ENCODE assay signal across 1 cellular context in the genomic region with DNA sequence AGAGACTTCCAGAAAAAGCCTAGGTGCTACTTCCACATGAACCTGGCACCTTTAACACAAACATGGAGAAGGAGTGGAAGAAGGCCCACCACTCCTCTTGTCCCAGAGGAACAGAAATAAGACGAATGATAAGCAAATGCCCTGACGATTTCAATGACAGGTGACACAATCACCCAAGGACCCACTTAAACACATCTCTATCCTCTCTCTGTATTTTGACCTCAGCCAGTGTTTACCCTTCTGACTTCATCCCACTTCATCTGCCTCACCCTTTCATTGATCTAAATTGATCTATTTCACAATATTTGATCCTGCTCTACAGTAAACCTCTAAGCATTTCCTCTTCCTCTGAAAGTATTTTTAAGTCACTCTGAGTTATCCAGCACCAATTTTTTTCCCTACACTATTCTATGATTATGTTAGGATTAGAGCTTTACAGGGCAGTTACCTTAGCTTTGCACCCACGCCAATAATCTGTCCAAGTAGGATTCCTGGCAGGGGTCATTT.
A peak's percentile ranks its signal among the peaks of the same experiment; 100 is the strongest.
TF ChIP-seq lines count a peak whose summit lies in the region.

No MANE protein-coding gene starts in this region.

TF ChIP-seq in HepG2, 621 proteins besides CTCF, POLR2A, EP300 and RAD21 (continued from another document and continues in another):
- TF ChIP-seq, protein P1, sequence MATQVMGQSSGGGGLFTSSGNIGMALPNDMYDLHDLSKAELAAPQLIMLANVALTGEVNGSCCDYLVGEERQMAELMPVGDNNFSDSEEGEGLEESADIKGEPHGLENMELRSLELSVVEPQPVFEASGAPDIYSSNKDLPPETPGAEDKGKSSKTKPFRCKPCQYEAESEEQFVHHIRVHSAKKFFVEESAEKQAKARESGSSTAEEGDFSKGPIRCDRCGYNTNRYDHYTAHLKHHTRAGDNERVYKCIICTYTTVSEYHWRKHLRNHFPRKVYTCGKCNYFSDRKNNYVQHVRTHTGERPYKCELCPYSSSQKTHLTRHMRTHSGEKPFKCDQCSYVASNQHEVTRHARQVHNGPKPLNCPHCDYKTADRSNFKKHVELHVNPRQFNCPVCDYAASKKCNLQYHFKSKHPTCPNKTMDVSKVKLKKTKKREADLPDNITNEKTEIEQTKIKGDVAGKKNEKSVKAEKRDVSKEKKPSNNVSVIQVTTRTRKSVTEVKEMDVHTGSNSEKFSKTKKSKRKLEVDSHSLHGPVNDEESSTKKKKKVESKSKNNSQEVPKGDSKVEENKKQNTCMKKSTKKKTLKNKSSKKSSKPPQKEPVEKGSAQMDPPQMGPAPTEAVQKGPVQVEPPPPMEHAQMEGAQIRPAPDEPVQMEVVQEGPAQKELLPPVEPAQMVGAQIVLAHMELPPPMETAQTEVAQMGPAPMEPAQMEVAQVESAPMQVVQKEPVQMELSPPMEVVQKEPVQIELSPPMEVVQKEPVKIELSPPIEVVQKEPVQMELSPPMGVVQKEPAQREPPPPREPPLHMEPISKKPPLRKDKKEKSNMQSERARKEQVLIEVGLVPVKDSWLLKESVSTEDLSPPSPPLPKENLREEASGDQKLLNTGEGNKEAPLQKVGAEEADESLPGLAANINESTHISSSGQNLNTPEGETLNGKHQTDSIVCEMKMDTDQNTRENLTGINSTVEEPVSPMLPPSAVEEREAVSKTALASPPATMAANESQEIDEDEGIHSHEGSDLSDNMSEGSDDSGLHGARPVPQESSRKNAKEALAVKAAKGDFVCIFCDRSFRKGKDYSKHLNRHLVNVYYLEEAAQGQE (IDR thresholded peaks at IDR 0.05; ENCODE audit: borderline replicate concordance in 1 of 2, low read depth in 1 of 2, low read length in 2 of 2), result no peak
- TF ChIP-seq, protein P2, sequence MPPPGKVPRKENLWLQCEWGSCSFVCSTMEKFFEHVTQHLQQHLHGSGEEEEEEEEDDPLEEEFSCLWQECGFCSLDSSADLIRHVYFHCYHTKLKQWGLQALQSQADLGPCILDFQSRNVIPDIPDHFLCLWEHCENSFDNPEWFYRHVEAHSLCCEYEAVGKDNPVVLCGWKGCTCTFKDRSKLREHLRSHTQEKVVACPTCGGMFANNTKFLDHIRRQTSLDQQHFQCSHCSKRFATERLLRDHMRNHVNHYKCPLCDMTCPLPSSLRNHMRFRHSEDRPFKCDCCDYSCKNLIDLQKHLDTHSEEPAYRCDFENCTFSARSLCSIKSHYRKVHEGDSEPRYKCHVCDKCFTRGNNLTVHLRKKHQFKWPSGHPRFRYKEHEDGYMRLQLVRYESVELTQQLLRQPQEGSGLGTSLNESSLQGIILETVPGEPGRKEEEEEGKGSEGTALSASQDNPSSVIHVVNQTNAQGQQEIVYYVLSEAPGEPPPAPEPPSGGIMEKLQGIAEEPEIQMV (CRISPR knock-in tag; IDR thresholded peaks at IDR 0.05; ENCODE audit: low read depth), result no peak
- 0 out of 2 replicates have a peak, but pooled peaks have one; percentile 45 for TF ChIP-seq ZNF335 (CRISPR knock-in tag; IDR thresholded peaks at IDR 0.05)
- no peak for TF ChIP-seq TEAD2 (CRISPR knock-in tag; IDR thresholded peaks at IDR 0.05)
- no peak for TF ChIP-seq ZNF616 (CRISPR knock-in tag; IDR thresholded peaks at IDR 0.05; ENCODE audit: low read depth)
- 0 out of 2 replicates have a peak, but pooled peaks have one; percentile 16 for TF ChIP-seq ZBTB43 (CRISPR knock-in tag; conservative IDR thresholded peaks at IDR 0.05)
- TF ChIP-seq RARG (CRISPR knock-in tag; IDR thresholded peaks at IDR 0.05; ENCODE audit: low read depth), result no peak
- no peak for TF ChIP-seq RBM39 (IDR thresholded peaks at IDR 0.05; ENCODE audit: low read depth, low read length, poor library complexity, severe bottlenecking)
- TF ChIP-seq KLF16 (CRISPR knock-in tag; IDR thresholded peaks at IDR 0.05), result peak in 1 of 2 experiments; percentile 83; a peak in 2 of 4 replicates
- TF ChIP-seq U2AF1 (optimal IDR thresholded peaks at IDR 0.05; ENCODE audit: low read depth, low read length), result no peak
- TF ChIP-seq TFE3 (CRISPR knock-in tag; IDR thresholded peaks at IDR 0.05), result no peak
- TF ChIP-seq ZNF776 (CRISPR knock-in tag; IDR thresholded peaks at IDR 0.05), result no peak
- TF ChIP-seq FOXJ3 (CRISPR knock-in tag; IDR thresholded peaks at IDR 0.05; ENCODE audit: borderline replicate concordance), result peak; percentile 93
- no peak for TF ChIP-seq ZBTB38 (CRISPR knock-in tag; IDR thresholded peaks at IDR 0.05)
- no peak for TF ChIP-seq IKZF4 (CRISPR knock-in tag; IDR thresholded peaks at IDR 0.05; ENCODE audit: borderline replicate concordance, low read depth, not compliant biosample characterization)
- no peak for TF ChIP-seq ZIK1 (CRISPR knock-in tag; IDR thresholded peaks at IDR 0.05; ENCODE audit: borderline replicate concordance, low read depth)
- peak; percentile 37; the same call in 1 of the 2 replicates for TF ChIP-seq NFYC (CRISPR knock-in tag; IDR thresholded peaks at IDR 0.05)
- TF ChIP-seq NCOA1 (CRISPR knock-in tag; IDR thresholded peaks at IDR 0.05), result no peak
- TF ChIP-seq MATR3 (CRISPR knock-in tag; IDR thresholded peaks at IDR 0.05), result no peak
- no peak for TF ChIP-seq ZNF879 (CRISPR knock-in tag; IDR thresholded peaks at IDR 0.05)
- no peak for TF ChIP-seq ZNF143 (CRISPR knock-in tag; IDR thresholded peaks at IDR 0.05)
- TF ChIP-seq KDM1A (CRISPR knock-in tag; IDR thresholded peaks at IDR 0.05), result 0 out of 2 replicates have a peak, but pooled peaks have one; percentile 27
- no peak for TF ChIP-seq ZNF570 (CRISPR knock-in tag; IDR thresholded peaks at IDR 0.05; ENCODE audit: borderline replicate concordance)
- peak; percentile 23; the same call in 1 of the 2 replicates for TF ChIP-seq SMC3 (IDR thresholded peaks at IDR 0.05; ENCODE audit: low read length)
- peak; percentile 62; the same call in 1 of the 2 replicates for TF ChIP-seq ZNF772 (CRISPR knock-in tag; IDR thresholded peaks at IDR 0.05)
- TF ChIP-seq ZBTB37 (CRISPR knock-in tag; IDR thresholded peaks at IDR 0.05), result no peak
- TF ChIP-seq SNAPC4 (CRISPR knock-in tag; IDR thresholded peaks at IDR 0.05), result no peak
- peak; percentile 99 for TF ChIP-seq ISL2 (CRISPR knock-in tag; IDR thresholded peaks at IDR 0.05)
- TF ChIP-seq, protein P3, sequence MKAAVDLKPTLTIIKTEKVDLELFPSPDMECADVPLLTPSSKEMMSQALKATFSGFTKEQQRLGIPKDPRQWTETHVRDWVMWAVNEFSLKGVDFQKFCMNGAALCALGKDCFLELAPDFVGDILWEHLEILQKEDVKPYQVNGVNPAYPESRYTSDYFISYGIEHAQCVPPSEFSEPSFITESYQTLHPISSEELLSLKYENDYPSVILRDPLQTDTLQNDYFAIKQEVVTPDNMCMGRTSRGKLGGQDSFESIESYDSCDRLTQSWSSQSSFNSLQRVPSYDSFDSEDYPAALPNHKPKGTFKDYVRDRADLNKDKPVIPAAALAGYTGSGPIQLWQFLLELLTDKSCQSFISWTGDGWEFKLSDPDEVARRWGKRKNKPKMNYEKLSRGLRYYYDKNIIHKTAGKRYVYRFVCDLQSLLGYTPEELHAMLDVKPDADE (CRISPR knock-in tag; IDR thresholded peaks at IDR 0.05), result no peak
- TF ChIP-seq ZMYM2 (CRISPR knock-in tag; IDR thresholded peaks at IDR 0.05), result no peak
- TF ChIP-seq GFI1 (CRISPR knock-in tag; IDR thresholded peaks at IDR 0.05; ENCODE audit: borderline replicate concordance), result peak; percentile 78; the same call in 1 of the 2 replicates
- TF ChIP-seq ZNF724P (CRISPR knock-in tag; IDR thresholded peaks at IDR 0.05; ENCODE audit: borderline replicate concordance), result no peak
- peak; percentile 92 for TF ChIP-seq HNF4A (CRISPR knock-in tag; IDR thresholded peaks at IDR 0.05)
- no peak for TF ChIP-seq HNRNPUL1 (IDR thresholded peaks at IDR 0.05; ENCODE audit: low read depth, low read length)
- no peak for TF ChIP-seq ZBTB49 (CRISPR knock-in tag; IDR thresholded peaks at IDR 0.05; ENCODE audit: borderline replicate concordance)
